In genomic region chr15:85582076-85582718, GRCh38 we compare ENCODE assay signal across 8 cellular contexts.
DNase-seq lines count a peak whose midpoint lies in the region; ATAC-seq, FAIRE-seq and TF ChIP-seq lines count a peak whose summit lies in the region.

No MANE protein-coding gene starts in this region.

- H3K27ac ChIP-seq in A549 (peak overlapping the region; percentile 87 to 89), HL-60 (replicated peaks) (0 out of 2 replicates have a peak overlapping the region, but pooled peaks have one; percentile 11)

- peaks cover 27% of the 10 kb centered on the region for H3K36me3 Mint-ChIP-seq in memory B cell

- no peak for TF ChIP-seq RAD21 in A549 (conservative IDR thresholded peaks at IDR 0.05 in 1 of 2, IDR thresholded peaks at IDR 0.05 in 1 of 2)

- DNase-seq in A549 (ENCODE audit: low read depth in 1 of 2, low spot score in 1 of 2): no peak
- DNase-seq in HL-60 (ENCODE audit: low read depth in 1 of 2, low spot score in 1 of 2): no peak
- peak; percentile 46 for DNase-seq in astrocyte of the spinal cord (ENCODE audit: low read depth, low spot score)
- DNase-seq in memory B cell (ENCODE audit: low spot score in 2 of 2): peak; percentile 21 to 50
- no peak for DNase-seq in NCI-H226
- no peak for DNase-seq in stimulated activated naive CD4-positive, alpha-beta T cell treated with Interleukin-2 at 50 U/mL for 16 hours (lab: John Stamatoyannopoulos, UW)

- peak overlapping the region; percentile 99 for H3K27ac Mint-ChIP-seq in memory B cell

- H3K27me3 Mint-ChIP-seq in memory B cell: no peaks in the 10 kb centered on the region

- in situ Hi-C loops in astrocyte of the spinal cord (cut with HindIII; ENCODE audit: low sequenced_read_pairs): no loop called here

- POLR2A ChIA-PET in A549 (lab: Yijun Ruan, JAX): interaction anchor here (0.6 to 1.0 kb wide), 2 partner anchors 25 to 30 kb away, joined by 3 read pairs; no protein-coding TSS in a partner anchor

- no peaks in the 10 kb centered on the region for H3K27me3 ChIP-seq in HL-60 (ENCODE audit: insufficient read depth, poor library complexity, severe bottlenecking)

- no peaks in the 10 kb centered on the region for H3K9me3 Mint-ChIP-seq in memory B cell

- TF ChIP-seq CTCF in A549 (IDR thresholded peaks at IDR 0.05) (no peak), HL-60 (IDR thresholded peaks at IDR 0.05; ENCODE audit: insufficient read depth, low read length) (no peak), astrocyte of the spinal cord (IDR thresholded peaks at IDR 0.05; ENCODE audit: low read depth, low read length) (no peak)

- TF ChIP-seq EP300 in A549 (IDR thresholded peaks at IDR 0.05): no peak

- H3K4me3 ChIP-seq in A549 (peak overlapping the region; percentile 48), HL-60 (replicated peaks; ENCODE audit: insufficient read depth, low read length) (no peak overlapping the region), astrocyte of the spinal cord (ENCODE audit: low read depth, low read length) (no peak overlapping the region)

- ATAC-seq in A549: no peak
- ATAC-seq in GM19043 (IDR thresholded peaks at IDR 0.05; ENCODE audit: low read depth, unreplicated experiment): peak; percentile 18
- peak; percentile 65 for ATAC-seq in memory B cell (ENCODE audit: low read depth)
- ATAC-seq in GM18861 (IDR thresholded peaks at IDR 0.05; ENCODE audit: unreplicated experiment): no peak

- peak overlapping the region; percentile 75 for H3K4me3 Mint-ChIP-seq in memory B cell

- WGBS in A549 (ENCODE audit: missing lambda C conversion rate): 49% methylated on average over 2 of the region's 2 CpGs

- peak overlapping the region; percentile 91 for H3K4me2 ChIP-seq in A549

- no peak for FAIRE-seq in A549 (lab: Jason Lieb, UNC)

- H3K9me3 ChIP-seq in A549: no peaks in the 10 kb centered on the region

- CTCF ChIA-PET in A549 (lab: Yijun Ruan, JAX): interaction anchor here (0.7 to 2.1 kb wide), 7 partner anchors 10 to 286 kb away, joined by 3 to 7 read pairs (median 5); no protein-coding TSS in a partner anchor

- H3K4me1 ChIP-seq in A549: peaks cover 91% of the 10 kb centered on the region

- H3K4me1 Mint-ChIP-seq in memory B cell: peaks cover 62% of the 10 kb centered on the region

- TF ChIP-seq POLR2A in A549 (IDR thresholded peaks at IDR 0.05; ENCODE audit: low read length): no peak

TF ChIP-seq in A549, 52 proteins besides CTCF, POLR2A, EP300 and RAD21:
- TF ChIP-seq EHMT2 (IDR thresholded peaks at IDR 0.05; ENCODE audit: low read depth): peak; percentile 50; the same call in 1 of the 2 replicates
- no peak for TF ChIP-seq TFCP2L1 (CRISPR knock-in tag; IDR thresholded peaks at IDR 0.05)

Comparison
In these comparisons a context has a peak if more than half of its experiments do, and no peak if none do; other contexts are left out.
1. ATAC-seq: peak in GM19043 (single experiment) and memory B cell (single experiment); none in A549 (0 of 2) and GM18861 (single experiment).
2. DNase-seq: peak in astrocyte of the spinal cord (single experiment) and memory B cell (2 of 2); none in A549 (0 of 2), HL-60 (0 of 2), NCI-H226 (single experiment) and stimulated activated naive CD4-positive, alpha-beta T cell treated with Interleukin-2 at 50 U/mL for 16 hours (single experiment).